In the genomic region with DNA sequence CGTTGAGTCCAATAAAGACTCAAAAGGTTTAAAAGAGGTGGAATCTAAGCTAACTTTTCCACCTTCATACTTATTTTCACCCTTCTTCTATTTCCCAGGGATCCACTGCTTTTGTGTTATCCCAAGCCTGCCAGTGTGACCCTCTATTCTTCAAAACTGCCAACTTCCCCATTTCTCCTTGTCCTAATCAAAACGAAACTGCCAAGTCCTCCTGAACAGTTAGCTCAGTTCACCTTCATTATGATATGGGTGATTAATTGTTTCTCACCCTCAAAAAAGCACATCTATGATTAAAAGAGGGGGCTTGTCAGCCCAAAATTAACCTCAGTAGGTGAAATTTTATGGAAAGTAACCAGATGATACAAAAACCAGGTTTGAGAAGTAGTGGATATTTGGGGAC, we compare ENCODE assay signal across 18 cellular contexts.
"Had no signal": no experiment of that assay in that cellular context is flagged by ENCODE, and none has a peak within 500 bp of the region (broad histone marks: within the 10 kb centered on the region; RNA-seq: fewer than 3 reads in every experiment).

No MANE protein-coding gene starts in this region.

- H3K4me3 Mint-ChIP-seq: central memory CD8-positive, alpha-beta T cell; memory B cell; naive thymus-derived CD8-positive, alpha-beta T cell; stimulated activated effector memory CD8-positive, alpha-beta T cell treated with anti-CD3 and anti-CD28 coated beads, Interleukin-12 subunit alpha, Interleukin-12 subunit beta, amount 100 ng/mL, for 72 hours had no signal

- H3K4me1 Mint-ChIP-seq: central memory CD8-positive, alpha-beta T cell; memory B cell; naive thymus-derived CD8-positive, alpha-beta T cell; stimulated activated effector memory CD8-positive, alpha-beta T cell treated with anti-CD3 and anti-CD28 coated beads, Interleukin-12 subunit alpha, Interleukin-12 subunit beta, amount 100 ng/mL, for 72 hours had no signal

- H3K27me3 ChIP-seq: brain microvascular endothelial cell, foreskin keratinocyte had no signal

- H3K27ac ChIP-seq: brain microvascular endothelial cell, coronary artery had no signal

- H3K36me3 Mint-ChIP-seq: memory B cell; naive thymus-derived CD8-positive, alpha-beta T cell; stimulated activated effector memory CD8-positive, alpha-beta T cell treated with anti-CD3 and anti-CD28 coated beads, Interleukin-12 subunit alpha, Interleukin-12 subunit beta, amount 100 ng/mL, for 72 hours had no signal

- H3K27ac Mint-ChIP-seq: memory B cell; naive thymus-derived CD8-positive, alpha-beta T cell; stimulated activated effector memory CD8-positive, alpha-beta T cell treated with anti-CD3 and anti-CD28 coated beads, Interleukin-12 subunit alpha, Interleukin-12 subunit beta, amount 100 ng/mL, for 72 hours had no signal

- H3K36me3 ChIP-seq: brain microvascular endothelial cell had no signal

- DNase-seq: activated CD4-positive, CD25-positive, alpha-beta regulatory T cell treated with anti-CD3 and anti-CD28 coated beads, Interleukin-2, amount 50 U/mL, for 72 hours; activated naive CD4-positive, alpha-beta T cell treated with Interleukin-2 at 50 U/mL for 16 hours; activated T-cell treated with anti-CD3 and anti-CD28 coated beads for 4 hours; anterior cingulate cortex; brain microvascular endothelial cell; effector CD8-positive, alpha-beta T cell; glutamatergic neuron; hypothalamus; kidney; left ventricle myocardium superior; naive thymus-derived CD8-positive, alpha-beta T cell; posterior cingulate gyrus; retina had no signal

- H3K4me3 ChIP-seq: coronary artery had no signal

- H3K9me3 Mint-ChIP-seq: memory B cell; naive thymus-derived CD8-positive, alpha-beta T cell; stimulated activated effector memory CD8-positive, alpha-beta T cell treated with anti-CD3 and anti-CD28 coated beads, Interleukin-12 subunit alpha, Interleukin-12 subunit beta, amount 100 ng/mL, for 72 hours had no signal

- ATAC-seq: left ventricle myocardium superior; naive thymus-derived CD8-positive, alpha-beta T cell; stimulated activated effector memory CD8-positive, alpha-beta T cell treated with anti-CD3 and anti-CD28 coated beads, Interleukin-12 subunit alpha, Interleukin-12 subunit beta, amount 100 ng/mL, for 72 hours had no signal
